1 cellular context compared by ENCODE assay signal in the genomic region with DNA sequence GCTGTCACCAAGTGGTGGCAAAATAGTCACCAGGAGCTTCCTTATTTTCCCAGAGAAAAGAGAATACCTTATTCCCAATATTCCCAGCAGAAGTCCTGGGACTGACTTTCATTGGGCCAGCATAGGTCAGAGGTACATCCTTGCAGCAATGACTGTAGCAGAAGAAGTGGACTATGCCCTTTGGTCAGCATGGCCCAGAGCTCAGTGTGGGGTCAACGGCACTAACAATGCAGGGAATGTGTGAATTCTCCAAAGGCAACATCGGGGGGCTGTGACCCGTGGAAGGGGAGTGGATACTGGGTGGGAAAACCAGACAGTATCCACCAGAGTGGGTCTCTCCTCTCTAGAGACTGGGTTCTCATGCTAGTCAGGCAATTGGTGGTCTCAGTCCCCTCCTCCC.
TF ChIP-seq lines count a peak whose summit lies in the region.

No MANE protein-coding gene starts in this region.

TF ChIP-seq in HepG2, 621 proteins besides CTCF, POLR2A, EP300 and RAD21 (continues in another document):
- TF ChIP-seq BRD4 (CRISPR knock-in tag; IDR thresholded peaks at IDR 0.05) (no peak), ZNF225 (CRISPR knock-in tag; IDR thresholded peaks at IDR 0.05) (no peak), ZNF205 (CRISPR knock-in tag; IDR thresholded peaks at IDR 0.05) (no peak), ZNF792 (CRISPR knock-in tag; IDR thresholded peaks at IDR 0.05) (no peak), NONO (IDR thresholded peaks at IDR 0.05) (no peak), NONO (CRISPR knock-in tag; conservative IDR thresholded peaks at IDR 0.05) (0 out of 2 replicates have a peak, but pooled peaks have one; percentile 19), HNF4A (CRISPR knock-in tag; IDR thresholded peaks at IDR 0.05) (peak; percentile 96), NFATC3 (CRISPR knock-in tag; IDR thresholded peaks at IDR 0.05) (no peak), MZF1 (CRISPR knock-in tag; IDR thresholded peaks at IDR 0.05; ENCODE audit: borderline replicate concordance) (no peak), FOSL2 (CRISPR knock-in tag; IDR thresholded peaks at IDR 0.05) (peak; percentile 34; the same call in 1 of the 2 replicates), RARA (CRISPR knock-in tag; IDR thresholded peaks at IDR 0.05) (peak; percentile 81), HDAC2 (CRISPR knock-in tag; IDR thresholded peaks at IDR 0.05) (no peak), SYNCRIP (IDR thresholded peaks at IDR 0.05; ENCODE audit: insufficient read depth, low read depth, low read length) (no peak), ZNF724P (CRISPR knock-in tag; IDR thresholded peaks at IDR 0.05; ENCODE audit: borderline replicate concordance) (no peak), ZNF670 (CRISPR knock-in tag; IDR thresholded peaks at IDR 0.05; ENCODE audit: borderline replicate concordance) (0 out of 2 replicates have a peak, but pooled peaks have one; percentile 47), RARG (CRISPR knock-in tag; IDR thresholded peaks at IDR 0.05; ENCODE audit: low read depth) (no peak), TOE1 (CRISPR knock-in tag; IDR thresholded peaks at IDR 0.05) (no peak), SAP130 (CRISPR knock-in tag; IDR thresholded peaks at IDR 0.05; ENCODE audit: low read depth) (no peak), ZNF737 (CRISPR knock-in tag; IDR thresholded peaks at IDR 0.05; ENCODE audit: borderline replicate concordance) (no peak), ESRRA (CRISPR knock-in tag; IDR thresholded peaks at IDR 0.05; ENCODE audit: low read depth) (peak; percentile 76; the same call in 1 of the 2 replicates), ZNF12 (CRISPR knock-in tag; IDR thresholded peaks at IDR 0.05) (no peak), ZNF598 (CRISPR knock-in tag; IDR thresholded peaks at IDR 0.05; ENCODE audit: borderline replicate concordance) (no peak), SCMH1 (CRISPR knock-in tag; IDR thresholded peaks at IDR 0.05; ENCODE audit: borderline replicate concordance) (no peak), GABPB1 (CRISPR knock-in tag; IDR thresholded peaks at IDR 0.05) (no peak), HMGA1 (CRISPR knock-in tag; conservative IDR thresholded peaks at IDR 0.05) (no peak), TEAD3 (CRISPR knock-in tag; optimal IDR thresholded peaks at IDR 0.05; ENCODE audit: borderline replicate concordance) (peak; percentile 92), NR2F6 (IDR thresholded peaks at IDR 0.05) (peak; percentile 71), NR2F6 (CRISPR knock-in tag; IDR thresholded peaks at IDR 0.05) (peak; percentile 56), ZNF317 (CRISPR knock-in tag; IDR thresholded peaks at IDR 0.05) (no peak), ZBTB7B (CRISPR knock-in tag; IDR thresholded peaks at IDR 0.05) (peak; percentile 74), SOX13 (IDR thresholded peaks at IDR 0.05) (no peak), SOX13 (CRISPR knock-in tag; conservative IDR thresholded peaks at IDR 0.05 in 1 of 2, IDR thresholded peaks at IDR 0.05 in 1 of 2) (peak in 1 of 2 experiments; percentile 64; a peak in 2 of 4 replicates), GZF1 (CRISPR knock-in tag; IDR thresholded peaks at IDR 0.05) (no peak), SOX5 (CRISPR knock-in tag; IDR thresholded peaks at IDR 0.05; ENCODE audit: borderline replicate concordance) (0 out of 2 replicates have a peak, but pooled peaks have one; percentile 41), ZNF556 (CRISPR knock-in tag; IDR thresholded peaks at IDR 0.05; ENCODE audit: borderline replicate concordance) (no peak), ZNF850 (CRISPR knock-in tag; conservative IDR thresholded peaks at IDR 0.05) (no peak), ZNF468 (CRISPR knock-in tag; IDR thresholded peaks at IDR 0.05) (0 out of 2 replicates have a peak, but pooled peaks have one; percentile 39)
- TF ChIP-seq, protein P1, sequence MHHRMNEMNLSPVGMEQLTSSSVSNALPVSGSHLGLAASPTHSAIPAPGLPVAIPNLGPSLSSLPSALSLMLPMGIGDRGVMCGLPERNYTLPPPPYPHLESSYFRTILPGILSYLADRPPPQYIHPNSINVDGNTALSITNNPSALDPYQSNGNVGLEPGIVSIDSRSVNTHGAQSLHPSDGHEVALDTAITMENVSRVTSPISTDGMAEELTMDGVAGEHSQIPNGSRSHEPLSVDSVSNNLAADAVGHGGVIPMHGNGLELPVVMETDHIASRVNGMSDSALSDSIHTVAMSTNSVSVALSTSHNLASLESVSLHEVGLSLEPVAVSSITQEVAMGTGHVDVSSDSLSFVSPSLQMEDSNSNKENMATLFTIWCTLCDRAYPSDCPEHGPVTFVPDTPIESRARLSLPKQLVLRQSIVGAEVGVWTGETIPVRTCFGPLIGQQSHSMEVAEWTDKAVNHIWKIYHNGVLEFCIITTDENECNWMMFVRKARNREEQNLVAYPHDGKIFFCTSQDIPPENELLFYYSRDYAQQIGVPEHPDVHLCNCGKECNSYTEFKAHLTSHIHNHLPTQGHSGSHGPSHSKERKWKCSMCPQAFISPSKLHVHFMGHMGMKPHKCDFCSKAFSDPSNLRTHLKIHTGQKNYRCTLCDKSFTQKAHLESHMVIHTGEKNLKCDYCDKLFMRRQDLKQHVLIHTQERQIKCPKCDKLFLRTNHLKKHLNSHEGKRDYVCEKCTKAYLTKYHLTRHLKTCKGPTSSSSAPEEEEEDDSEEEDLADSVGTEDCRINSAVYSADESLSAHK (CRISPR knock-in tag; IDR thresholded peaks at IDR 0.05; ENCODE audit: borderline replicate concordance), result no peak
- TF ChIP-seq, protein P2, sequence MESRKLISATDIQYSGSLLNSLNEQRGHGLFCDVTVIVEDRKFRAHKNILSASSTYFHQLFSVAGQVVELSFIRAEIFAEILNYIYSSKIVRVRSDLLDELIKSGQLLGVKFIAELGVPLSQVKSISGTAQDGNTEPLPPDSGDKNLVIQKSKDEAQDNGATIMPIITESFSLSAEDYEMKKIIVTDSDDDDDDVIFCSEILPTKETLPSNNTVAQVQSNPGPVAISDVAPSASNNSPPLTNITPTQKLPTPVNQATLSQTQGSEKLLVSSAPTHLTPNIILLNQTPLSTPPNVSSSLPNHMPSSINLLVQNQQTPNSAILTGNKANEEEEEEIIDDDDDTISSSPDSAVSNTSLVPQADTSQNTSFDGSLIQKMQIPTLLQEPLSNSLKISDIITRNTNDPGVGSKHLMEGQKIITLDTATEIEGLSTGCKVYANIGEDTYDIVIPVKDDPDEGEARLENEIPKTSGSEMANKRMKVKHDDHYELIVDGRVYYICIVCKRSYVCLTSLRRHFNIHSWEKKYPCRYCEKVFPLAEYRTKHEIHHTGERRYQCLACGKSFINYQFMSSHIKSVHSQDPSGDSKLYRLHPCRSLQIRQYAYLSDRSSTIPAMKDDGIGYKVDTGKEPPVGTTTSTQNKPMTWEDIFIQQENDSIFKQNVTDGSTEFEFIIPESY (CRISPR knock-in tag; IDR thresholded peaks at IDR 0.05), result no peak
- TF ChIP-seq, protein P3, sequence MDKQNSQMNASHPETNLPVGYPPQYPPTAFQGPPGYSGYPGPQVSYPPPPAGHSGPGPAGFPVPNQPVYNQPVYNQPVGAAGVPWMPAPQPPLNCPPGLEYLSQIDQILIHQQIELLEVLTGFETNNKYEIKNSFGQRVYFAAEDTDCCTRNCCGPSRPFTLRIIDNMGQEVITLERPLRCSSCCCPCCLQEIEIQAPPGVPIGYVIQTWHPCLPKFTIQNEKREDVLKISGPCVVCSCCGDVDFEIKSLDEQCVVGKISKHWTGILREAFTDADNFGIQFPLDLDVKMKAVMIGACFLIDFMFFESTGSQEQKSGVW (CRISPR knock-in tag; IDR thresholded peaks at IDR 0.05; ENCODE audit: borderline replicate concordance), result no peak
- TF ChIP-seq, protein P4, sequence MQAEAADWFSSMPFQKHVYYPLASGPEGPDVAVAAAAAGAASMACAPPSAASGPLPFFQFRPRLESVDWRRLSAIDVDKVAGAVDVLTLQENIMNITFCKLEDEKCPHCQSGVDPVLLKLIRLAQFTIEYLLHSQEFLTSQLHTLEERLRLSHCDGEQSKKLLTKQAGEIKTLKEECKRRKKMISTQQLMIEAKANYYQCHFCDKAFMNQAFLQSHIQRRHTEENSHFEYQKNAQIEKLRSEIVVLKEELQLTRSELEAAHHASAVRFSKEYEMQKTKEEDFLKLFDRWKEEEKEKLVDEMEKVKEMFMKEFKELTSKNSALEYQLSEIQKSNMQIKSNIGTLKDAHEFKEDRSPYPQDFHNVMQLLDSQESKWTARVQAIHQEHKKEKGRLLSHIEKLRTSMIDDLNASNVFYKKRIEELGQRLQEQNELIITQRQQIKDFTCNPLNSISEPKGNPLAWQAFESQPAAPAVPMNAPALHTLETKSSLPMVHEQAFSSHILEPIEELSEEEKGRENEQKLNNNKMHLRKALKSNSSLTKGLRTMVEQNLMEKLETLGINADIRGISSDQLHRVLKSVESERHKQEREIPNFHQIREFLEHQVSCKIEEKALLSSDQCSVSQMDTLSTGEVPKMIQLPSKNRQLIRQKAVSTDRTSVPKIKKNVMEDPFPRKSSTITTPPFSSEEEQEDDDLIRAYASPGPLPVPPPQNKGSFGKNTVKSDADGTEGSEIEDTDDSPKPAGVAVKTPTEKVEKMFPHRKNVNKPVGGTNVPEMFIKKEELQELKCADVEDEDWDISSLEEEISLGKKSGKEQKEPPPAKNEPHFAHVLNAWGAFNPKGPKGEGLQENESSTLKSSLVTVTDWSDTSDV (CRISPR knock-in tag; IDR thresholded peaks at IDR 0.05), result no peak
- TF ChIP-seq, protein P5, sequence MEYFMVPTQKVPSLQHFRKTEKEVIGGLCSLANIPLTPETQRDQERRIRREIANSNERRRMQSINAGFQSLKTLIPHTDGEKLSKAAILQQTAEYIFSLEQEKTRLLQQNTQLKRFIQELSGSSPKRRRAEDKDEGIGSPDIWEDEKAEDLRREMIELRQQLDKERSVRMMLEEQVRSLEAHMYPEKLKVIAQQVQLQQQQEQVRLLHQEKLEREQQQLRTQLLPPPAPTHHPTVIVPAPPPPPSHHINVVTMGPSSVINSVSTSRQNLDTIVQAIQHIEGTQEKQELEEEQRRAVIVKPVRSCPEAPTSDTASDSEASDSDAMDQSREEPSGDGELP (IDR thresholded peaks at IDR 0.05; ENCODE audit: borderline replicate concordance, low read depth), result no peak
- TF ChIP-seq, protein P6, sequence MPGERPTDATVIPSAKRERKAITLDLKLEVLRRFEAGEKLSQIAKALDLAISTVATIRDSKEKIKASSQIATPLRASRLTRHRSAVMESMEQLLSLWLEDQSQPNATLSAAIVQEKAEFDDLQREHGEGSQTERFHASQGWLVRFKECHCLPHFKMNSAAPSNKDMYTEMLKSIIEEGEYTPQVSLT (CRISPR knock-in tag; IDR thresholded peaks at IDR 0.05; ENCODE audit: borderline replicate concordance, low read depth), result no peak
- TF ChIP-seq, protein P7, sequence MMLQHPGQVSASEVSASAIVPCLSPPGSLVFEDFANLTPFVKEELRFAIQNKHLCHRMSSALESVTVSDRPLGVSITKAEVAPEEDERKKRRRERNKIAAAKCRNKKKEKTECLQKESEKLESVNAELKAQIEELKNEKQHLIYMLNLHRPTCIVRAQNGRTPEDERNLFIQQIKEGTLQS (CRISPR knock-in tag; IDR thresholded peaks at IDR 0.05), result no peak
- TF ChIP-seq, protein P8, sequence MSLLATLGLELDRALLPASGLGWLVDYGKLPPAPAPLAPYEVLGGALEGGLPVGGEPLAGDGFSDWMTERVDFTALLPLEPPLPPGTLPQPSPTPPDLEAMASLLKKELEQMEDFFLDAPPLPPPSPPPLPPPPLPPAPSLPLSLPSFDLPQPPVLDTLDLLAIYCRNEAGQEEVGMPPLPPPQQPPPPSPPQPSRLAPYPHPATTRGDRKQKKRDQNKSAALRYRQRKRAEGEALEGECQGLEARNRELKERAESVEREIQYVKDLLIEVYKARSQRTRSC (CRISPR knock-in tag; IDR thresholded peaks at IDR 0.05; ENCODE audit: low read depth), result no peak
- TF ChIP-seq, protein P9, sequence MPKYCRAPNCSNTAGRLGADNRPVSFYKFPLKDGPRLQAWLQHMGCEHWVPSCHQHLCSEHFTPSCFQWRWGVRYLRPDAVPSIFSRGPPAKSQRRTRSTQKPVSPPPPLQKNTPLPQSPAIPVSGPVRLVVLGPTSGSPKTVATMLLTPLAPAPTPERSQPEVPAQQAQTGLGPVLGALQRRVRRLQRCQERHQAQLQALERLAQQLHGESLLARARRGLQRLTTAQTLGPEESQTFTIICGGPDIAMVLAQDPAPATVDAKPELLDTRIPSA (CRISPR knock-in tag; IDR thresholded peaks at IDR 0.05; ENCODE audit: borderline replicate concordance), result no peak
- TF ChIP-seq, protein P10, sequence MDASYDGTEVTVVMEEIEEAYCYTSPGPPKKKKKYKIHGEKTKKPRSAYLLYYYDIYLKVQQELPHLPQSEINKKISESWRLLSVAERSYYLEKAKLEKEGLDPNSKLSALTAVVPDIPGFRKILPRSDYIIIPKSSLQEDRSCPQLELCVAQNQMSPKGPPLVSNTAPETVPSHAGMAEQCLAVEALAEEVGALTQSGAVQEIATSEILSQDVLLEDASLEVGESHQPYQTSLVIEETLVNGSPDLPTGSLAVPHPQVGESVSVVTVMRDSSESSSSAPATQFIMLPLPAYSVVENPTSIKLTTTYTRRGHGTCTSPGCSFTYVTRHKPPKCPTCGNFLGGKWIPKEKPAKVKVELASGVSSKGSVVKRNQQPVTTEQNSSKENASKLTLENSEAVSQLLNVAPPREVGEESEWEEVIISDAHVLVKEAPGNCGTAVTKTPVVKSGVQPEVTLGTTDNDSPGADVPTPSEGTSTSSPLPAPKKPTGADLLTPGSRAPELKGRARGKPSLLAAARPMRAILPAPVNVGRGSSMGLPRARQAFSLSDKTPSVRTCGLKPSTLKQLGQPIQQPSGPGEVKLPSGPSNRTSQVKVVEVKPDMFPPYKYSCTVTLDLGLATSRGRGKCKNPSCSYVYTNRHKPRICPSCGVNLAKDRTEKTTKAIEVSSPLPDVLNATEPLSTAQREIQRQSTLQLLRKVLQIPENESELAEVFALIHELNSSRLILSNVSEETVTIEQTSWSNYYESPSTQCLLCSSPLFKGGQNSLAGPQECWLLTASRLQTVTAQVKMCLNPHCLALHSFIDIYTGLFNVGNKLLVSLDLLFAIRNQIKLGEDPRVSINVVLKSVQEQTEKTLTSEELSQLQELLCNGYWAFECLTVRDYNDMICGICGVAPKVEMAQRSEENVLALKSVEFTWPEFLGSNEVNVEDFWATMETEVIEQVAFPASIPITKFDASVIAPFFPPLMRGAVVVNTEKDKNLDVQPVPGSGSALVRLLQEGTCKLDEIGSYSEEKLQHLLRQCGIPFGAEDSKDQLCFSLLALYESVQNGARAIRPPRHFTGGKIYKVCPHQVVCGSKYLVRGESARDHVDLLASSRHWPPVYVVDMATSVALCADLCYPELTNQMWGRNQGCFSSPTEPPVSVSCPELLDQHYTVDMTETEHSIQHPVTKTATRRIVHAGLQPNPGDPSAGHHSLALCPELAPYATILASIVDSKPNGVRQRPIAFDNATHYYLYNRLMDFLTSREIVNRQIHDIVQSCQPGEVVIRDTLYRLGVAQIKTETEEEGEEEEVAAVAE (CRISPR knock-in tag; IDR thresholded peaks at IDR 0.05; ENCODE audit: borderline replicate concordance), result no peak
